Comparison of ENCODE assay signal across 21 cellular contexts in genomic region chr22:39686178-39686620, GRCh38.
DNase-seq lines count a peak whose midpoint lies in the region; ATAC-seq and TF ChIP-seq lines count a peak whose summit lies in the region.
"Had no signal": no experiment of that assay in that cellular context is flagged by ENCODE, and none has a peak within 500 bp of the region (broad histone marks: within the 10 kb centered on the region; RNA-seq: fewer than 3 reads in every experiment).

No MANE protein-coding gene starts in this region.

- H3K27ac ChIP-seq in osteoblast (ENCODE audit: low read depth, low read length) (no peak overlapping the region), uterus (no peak overlapping the region)
- H3K27ac ChIP-seq: 22Rv1, HL-60, KMS-11 had no signal

- TF ChIP-seq CTCF in osteoblast (IDR thresholded peaks at IDR 0.05; ENCODE audit: extremely low read depth, low read depth, low read length) (no peak), uterus (IDR thresholded peaks at IDR 0.05) (no peak)

- peak overlapping the region; percentile 59 for H3K27ac Mint-ChIP-seq in activated naive CD4-positive, alpha-beta T cell treated with anti-CD3 and anti-CD28 coated beads, Interleukin-2, amount 50 U/mL, for 24 hours
- no peak overlapping the region for H3K27ac Mint-ChIP-seq in stimulated activated naive CD8-positive, alpha-beta T cell treated with anti-CD3 and anti-CD28 coated beads, Interleukin-15, amount 100 ng/mL, for 72 hours
- H3K27ac Mint-ChIP-seq: CD14-positive monocyte had no signal

- H3K27me3 ChIP-seq in osteoblast (ENCODE audit: insufficient read depth, low read length) (peaks cover 22% of the 10 kb centered on the region), uterus (no peaks in the 10 kb centered on the region)
- H3K27me3 ChIP-seq: BE2C had no signal

- ATAC-seq in stimulated activated naive CD8-positive, alpha-beta T cell treated with anti-CD3 and anti-CD28 coated beads, Interleukin-15, amount 100 ng/mL, for 72 hours: peak; percentile 13
- ATAC-seq in stimulated activated naive CD8-positive, alpha-beta T cell treated with anti-CD3 and anti-CD28 coated beads, Interleukin-15, Interleukin-2, amounts not matched to agents 100 U/mL and 50 U/mL, for 24 hours: no peak
- ATAC-seq in HG02973 (IDR thresholded peaks at IDR 0.05; ENCODE audit: unreplicated experiment): no peak
- ATAC-seq: HCT116 had no signal

- no peaks in the 10 kb centered on the region for H3K9me3 Mint-ChIP-seq in activated naive CD4-positive, alpha-beta T cell treated with anti-CD3 and anti-CD28 coated beads, Interleukin-2, amount 50 U/mL, for 24 hours
- no peaks in the 10 kb centered on the region for H3K9me3 Mint-ChIP-seq in stimulated activated naive CD8-positive, alpha-beta T cell treated with anti-CD3 and anti-CD28 coated beads, Interleukin-15, amount 100 ng/mL, for 72 hours

- H3K36me3 ChIP-seq in osteoblast (ENCODE audit: insufficient read depth, low read length) (no peaks in the 10 kb centered on the region), uterus (no peaks in the 10 kb centered on the region)
- H3K36me3 ChIP-seq: BE2C had no signal

- H3K4me1 ChIP-seq in osteoblast (ENCODE audit: insufficient read depth, low read length) (no peaks in the 10 kb centered on the region), uterus (peaks cover 0 to 7% of the 10 kb centered on the region in 2 donors)

- H3K4me1 Mint-ChIP-seq in activated naive CD4-positive, alpha-beta T cell treated with anti-CD3 and anti-CD28 coated beads, Interleukin-2, amount 50 U/mL, for 24 hours: no peaks in the 10 kb centered on the region
- H3K4me1 Mint-ChIP-seq in stimulated activated naive CD8-positive, alpha-beta T cell treated with anti-CD3 and anti-CD28 coated beads, Interleukin-15, amount 100 ng/mL, for 72 hours: peaks cover 17% of the 10 kb centered on the region
- H3K4me1 Mint-ChIP-seq: CD14-positive monocyte had no signal

- H3K4me2 ChIP-seq in osteoblast (ENCODE audit: insufficient read depth, low read length): no peak overlapping the region
- H3K4me2 ChIP-seq: KMS-11 had no signal

- no peaks in the 10 kb centered on the region for H3K79me2 ChIP-seq in osteoblast (ENCODE audit: insufficient read depth, low read length)

- peaks cover 10% of the 10 kb centered on the region for H3K36me3 Mint-ChIP-seq in activated naive CD4-positive, alpha-beta T cell treated with anti-CD3 and anti-CD28 coated beads, Interleukin-2, amount 50 U/mL, for 24 hours
- H3K36me3 Mint-ChIP-seq: CD14-positive monocyte had no signal

- no peak overlapping the region for H3K4me3 ChIP-seq in osteoblast (ENCODE audit: insufficient read depth, low read length)
- H3K4me3 ChIP-seq in uterus: no peak overlapping the region

- TF ChIP-seq POLR2A in uterus (IDR thresholded peaks at IDR 0.05): no peak

- H3K9me3 ChIP-seq in osteoblast (ENCODE audit: low read depth, low read length): no peaks in the 10 kb centered on the region
- H3K9me3 ChIP-seq in uterus: no peaks in the 10 kb centered on the region
- H3K9me3 ChIP-seq: BE2C had no signal

- DNase-seq in activated naive CD4-positive, alpha-beta T cell treated with Interleukin-2 at 50 U/mL for 16 hours: no peak
- no peak for DNase-seq in stimulated activated naive CD8-positive, alpha-beta T cell treated with anti-CD3 and anti-CD28 coated beads, Interleukin-15, amount 100 ng/mL, for 72 hours
- DNase-seq in stimulated activated naive CD8-positive, alpha-beta T cell treated with anti-CD3 and anti-CD28 coated beads, Interleukin-15, Interleukin-2, amounts not matched to agents 100 U/mL and 50 U/mL, for 24 hours: no peak
- DNase-seq in osteoblast (ENCODE audit: insufficient read length, low spot score, missing footprints) (peak; percentile 71), uterus (no peak)
- DNase-seq: BE2C, Calu3, DMS153, DND-41, MM.1S, NCI-H2029, NCI-H446, NCI-H524 treated with DMSO at 0.1 percent for 48 hours, NCI-H774 had no signal

- no peaks in the 10 kb centered on the region for H4K20me1 ChIP-seq in osteoblast (ENCODE audit: insufficient read depth, low read length)

- H3K27me3 Mint-ChIP-seq in activated naive CD4-positive, alpha-beta T cell treated with anti-CD3 and anti-CD28 coated beads, Interleukin-2, amount 50 U/mL, for 24 hours: no peaks in the 10 kb centered on the region
- peaks cover 67% of the 10 kb centered on the region for H3K27me3 Mint-ChIP-seq in stimulated activated naive CD8-positive, alpha-beta T cell treated with anti-CD3 and anti-CD28 coated beads, Interleukin-15, amount 100 ng/mL, for 72 hours

- intact Hi-C loops in uterus (cut with DNase I; ENCODE audit: low total_unique reads): no loop called here

- no peak overlapping the region for H3K4me3 Mint-ChIP-seq in activated naive CD4-positive, alpha-beta T cell treated with anti-CD3 and anti-CD28 coated beads, Interleukin-2, amount 50 U/mL, for 24 hours
- H3K4me3 Mint-ChIP-seq in stimulated activated naive CD8-positive, alpha-beta T cell treated with anti-CD3 and anti-CD28 coated beads, Interleukin-15, amount 100 ng/mL, for 72 hours: peak overlapping the region in 1 of 2 donors; percentile 77

- no peak overlapping the region for H2AFZ ChIP-seq in osteoblast (ENCODE audit: low read length)
